ENCODE assay signal across 10 cellular contexts in the genomic region with DNA sequence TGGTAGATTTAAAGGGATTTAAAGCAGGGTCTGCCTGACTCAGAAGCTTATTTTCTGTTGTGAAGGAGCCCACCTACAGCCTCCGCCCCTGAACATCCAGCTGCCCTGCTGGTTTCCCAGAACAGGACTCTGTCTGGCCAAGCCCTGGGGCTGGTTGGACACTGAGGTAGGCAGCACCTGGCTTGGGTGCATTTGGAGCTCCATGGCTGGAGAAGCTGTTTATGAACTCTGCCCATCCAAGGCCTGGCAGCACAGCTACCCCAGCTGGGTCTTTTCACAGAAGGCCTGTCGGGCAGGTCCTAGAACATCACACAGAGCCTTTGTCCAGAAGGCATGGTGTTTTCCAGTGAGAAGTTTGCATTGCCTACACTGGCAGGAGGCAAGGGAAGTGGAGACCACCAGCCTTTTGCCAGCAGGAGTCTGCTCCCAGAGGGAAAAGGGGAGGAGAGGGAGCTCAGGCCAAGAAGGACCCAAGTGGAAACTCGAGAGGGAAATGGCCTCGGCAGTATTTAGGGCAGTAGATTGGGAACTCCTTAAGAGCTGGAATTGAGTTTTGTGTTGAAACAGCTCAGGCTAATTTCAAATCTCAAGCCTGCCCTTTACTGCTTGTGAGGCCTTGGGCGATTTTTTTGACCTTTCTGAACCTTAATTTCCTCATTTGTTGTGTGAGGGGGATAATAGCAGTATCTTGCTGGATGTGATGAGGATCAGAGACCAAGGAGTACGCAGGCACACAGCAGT. TPM values are rescaled to one million over a fixed set of nuclear protein-coding genes. Genes with fewer than 3 reads are reported as not detected.
DNase-seq lines count a peak whose midpoint lies in the region; ATAC-seq, FAIRE-seq and TF ChIP-seq lines count a peak whose summit lies in the region.
"Had no signal": no experiment of that assay in that cellular context is flagged by ENCODE, and none has a peak within 500 bp of the region (broad histone marks: within the 10 kb centered on the region; RNA-seq: fewer than 3 reads in every experiment).

No MANE protein-coding gene starts in this region.

- no peak for FAIRE-seq in small intestine (lab: Jason Lieb, UNC)

- H3K27ac Mint-ChIP-seq in HFFc6, result peak overlapping the region; percentile 23; the same call in 1 of the 2 replicates
- H3K27ac Mint-ChIP-seq in activated T-helper 1 cell treated with anti-CD3 and anti-CD28 coated beads, Interleukin-12 subunit alpha, Interleukin-12 subunit beta, Interleukin-2, Interleukin-4 antibody, amounts not matched to agents 30 ng/mL and 10 ng/mL and 1 ng/mL, durations not matched to agents 14 hours and 24 hours and 36 hours, result peak overlapping the region; percentile 92

- H3K36me3 ChIP-seq in small intestine (ENCODE audit: control insufficient read depth in 2 of 2, insufficient read depth in 2 of 2, low read length in 2 of 2), result no peaks in the 10 kb centered on the region

- TF ChIP-seq CTCF in HFFc6 (IDR thresholded peaks at IDR 0.05), result no peak

- no peak overlapping the region for H3K4me3 ChIP-seq in small intestine (ENCODE audit: low read depth in 1 of 2, low read length in 2 of 2)

- ATAC-seq in left ventricle myocardium superior (peak; percentile 24), left colon (no peak)
- ATAC-seq: PC-3 had no signal

- no peak overlapping the region for H3K4me3 Mint-ChIP-seq in HFFc6
- H3K4me3 Mint-ChIP-seq in activated T-helper 1 cell treated with anti-CD3 and anti-CD28 coated beads, Interleukin-12 subunit alpha, Interleukin-12 subunit beta, Interleukin-2, Interleukin-4 antibody, amounts not matched to agents 30 ng/mL and 10 ng/mL and 1 ng/mL, durations not matched to agents 14 hours and 24 hours and 36 hours, result no peak overlapping the region

- no peaks in the 10 kb centered on the region for H3K27me3 ChIP-seq in small intestine (ENCODE audit: control insufficient read depth in 2 of 2, insufficient read depth in 2 of 2, low read length in 2 of 2)

- no peaks in the 10 kb centered on the region for H3K36me3 Mint-ChIP-seq in HFFc6 (ENCODE audit: low read depth)
- peaks cover 7% of the 10 kb centered on the region for H3K36me3 Mint-ChIP-seq in activated T-helper 1 cell treated with anti-CD3 and anti-CD28 coated beads, Interleukin-12 subunit alpha, Interleukin-12 subunit beta, Interleukin-2, Interleukin-4 antibody, amounts not matched to agents 30 ng/mL and 10 ng/mL and 1 ng/mL, durations not matched to agents 14 hours and 24 hours and 36 hours (ENCODE audit: low read depth)

- WGBS in small intestine, 3 donors, result 47 to 67% (median 58%) methylated on average over 6 of the region's 6 CpGs

- H3K9me3 ChIP-seq in small intestine (ENCODE audit: control insufficient read depth, low read depth), result no peaks in the 10 kb centered on the region

- H3K4me1 ChIP-seq in small intestine (ENCODE audit: control insufficient read depth in 2 of 2, insufficient read depth in 1 of 2, low read depth in 1 of 2, low read length in 1 of 2), result peaks cover 25 to 33% of the 10 kb centered on the region in 2 donors

- H3K4me1 Mint-ChIP-seq in HFFc6 (ENCODE audit: low read depth), result peaks cover 34% of the 10 kb centered on the region
- peaks cover 75% of the 10 kb centered on the region for H3K4me1 Mint-ChIP-seq in activated T-helper 1 cell treated with anti-CD3 and anti-CD28 coated beads, Interleukin-12 subunit alpha, Interleukin-12 subunit beta, Interleukin-2, Interleukin-4 antibody, amounts not matched to agents 30 ng/mL and 10 ng/mL and 1 ng/mL, durations not matched to agents 14 hours and 24 hours and 36 hours (ENCODE audit: low read depth)

- H3K27me3 Mint-ChIP-seq in HFFc6 (ENCODE audit: insufficient read depth), result no peaks in the 10 kb centered on the region; the same call in 1 of the 2 replicates
- H3K27me3 Mint-ChIP-seq in activated T-helper 1 cell treated with anti-CD3 and anti-CD28 coated beads, Interleukin-12 subunit alpha, Interleukin-12 subunit beta, Interleukin-2, Interleukin-4 antibody, amounts not matched to agents 30 ng/mL and 10 ng/mL and 1 ng/mL, durations not matched to agents 14 hours and 24 hours and 36 hours (ENCODE audit: insufficient read depth), result no peaks in the 10 kb centered on the region

- no peak for DNase-seq in HFFc6
- DNase-seq in activated T-helper 1 cell treated with anti-CD3 and anti-CD28 coated beads, Interleukin-12 subunit alpha, Interleukin-12 subunit beta, Interleukin-2, Interleukin-4 antibody, amounts not matched to agents 30 ng/mL and 10 ng/mL and 1 ng/mL, durations not matched to agents 14 hours and 24 hours and 36 hours (ENCODE audit: low spot score), result no peak
- DNase-seq in left ventricle myocardium superior, result no peak
- DNase-seq in small intestine, result no peak
- DNase-seq in SHP77 treated with DMSO at 0.1 percent for 48 hours (lab: John Stamatoyannopoulos, UW), result no peak
- DNase-seq in activated effector memory CD4-positive, alpha-beta T cell treated with anti-CD3 and anti-CD28 coated beads, Interleukin-2, amount 50 U/mL, for 16 hours, result no peak
- DNase-seq in left colon, result no peak
- DNase-seq in HK-2 (ENCODE audit: unreplicated experiment), result no peak
- DNase-seq: hippocampal formation, PC-3 had no signal

- intact Hi-C loops in activated T-helper 1 cell treated with anti-CD3 and anti-CD28 coated beads, Interleukin-12 subunit alpha, Interleukin-12 subunit beta, Interleukin-2, Interleukin-4 antibody, amounts not matched to agents 30 ng/mL and 10 ng/mL and 1 ng/mL, durations not matched to agents 14 hours and 24 hours and 36 hours (cut with micrococcal nuclease), result no loop called here
- intact Hi-C loops in left ventricle myocardium superior (cut with micrococcal nuclease), result no loop called here
- intact Hi-C loops in left colon (cut with DNase I, micrococcal nuclease), result no loop called here

- peak overlapping the region; percentile 85 to 95 for H3K27ac ChIP-seq in small intestine (ENCODE audit: low read depth in 1 of 2, low read length in 1 of 2)

- no peaks in the 10 kb centered on the region for H3K9me3 Mint-ChIP-seq in HFFc6
- peaks cover 4% of the 10 kb centered on the region for H3K9me3 Mint-ChIP-seq in activated T-helper 1 cell treated with anti-CD3 and anti-CD28 coated beads, Interleukin-12 subunit alpha, Interleukin-12 subunit beta, Interleukin-2, Interleukin-4 antibody, amounts not matched to agents 30 ng/mL and 10 ng/mL and 1 ng/mL, durations not matched to agents 14 hours and 24 hours and 36 hours

RNA-seq across cellular contexts. Expression of a gene that starts 12.4 kb away (rescaled TPM):
- 10 to 100 TPM; 56.0 to 85.6 (median 72.8) TPM for total RNA-seq in HFFc6 (2021; fragmentation: NEBNext Ultra II Directional; extraction: Animal tissue kit (Norgen Biotek cat#: 25700))
- 46.1 and 51.8 TPM in 2 replicates for total RNA-seq in activated T-helper 1 cell treated with anti-CD3 and anti-CD28 coated beads, Interleukin-12 subunit alpha, Interleukin-12 subunit beta, Interleukin-2, Interleukin-4 antibody, amounts not matched to agents 30 ng/mL and 10 ng/mL and 1 ng/mL, durations not matched to agents 14 hours and 24 hours and 36 hours
- total RNA-seq in left ventricle myocardium superior (82.4 TPM), left colon (100 to 1,000 TPM; 487 to 575 TPM)
- polyA plus RNA-seq in small intestine, result 100 to 1,000 TPM; 111 to 309 (median 124) TPM

RNA-seq across cellular contexts. Expression of a gene that starts 59.6 kb away (rescaled TPM):
- total RNA-seq in HFFc6 (2021; fragmentation: NEBNext Ultra II Directional; extraction: Animal tissue kit (Norgen Biotek cat#: 25700)), result 10 to 100 TPM; 28.5 to 36.1 (median 31.2) TPM
- total RNA-seq in activated T-helper 1 cell treated with anti-CD3 and anti-CD28 coated beads, Interleukin-12 subunit alpha, Interleukin-12 subunit beta, Interleukin-2, Interleukin-4 antibody, amounts not matched to agents 30 ng/mL and 10 ng/mL and 1 ng/mL, durations not matched to agents 14 hours and 24 hours and 36 hours, result 31.0 and 36.3 TPM in 2 replicates
- total RNA-seq in left ventricle myocardium superior (20.6 TPM), left colon (10 to 100 TPM; 12.3 to 15.7 TPM)
- 10 to 100 TPM; 10.7 to 19.0 (median 15.9) TPM for polyA plus RNA-seq in small intestine
